In genomic region chr12:77042834-77043233, GRCh38 we compare ENCODE assay signal across 27 cellular contexts. TPM values are rescaled to one million over a fixed set of nuclear protein-coding genes. Genes with fewer than 3 reads are reported as not detected.
DNase-seq lines count a peak whose midpoint lies in the region; ATAC-seq and TF ChIP-seq lines count a peak whose summit lies in the region.
"Had no signal": no experiment of that assay in that cellular context is flagged by ENCODE, and none has a peak within 500 bp of the region (broad histone marks: within the 10 kb centered on the region; RNA-seq: fewer than 3 reads in every experiment).

No MANE protein-coding gene starts in this region.

- H3K36me3 Mint-ChIP-seq in T-helper 17 cell (ENCODE audit: low read depth) (no peaks in the 10 kb centered on the region), nephron progenitor cell (ENCODE audit: low read depth) (peaks cover 86% of the 10 kb centered on the region)
- H3K36me3 Mint-ChIP-seq: CD4-positive, CD25-positive, alpha-beta regulatory T cell had no signal

- peaks cover 18% of the 10 kb centered on the region for H3K9me3 Mint-ChIP-seq in nephron progenitor cell
- H3K9me3 Mint-ChIP-seq: type B pancreatic cell had no signal

- H3K27ac Mint-ChIP-seq in T-helper 17 cell (peak overlapping the region; percentile 39), nephron progenitor cell (no peak overlapping the region)
- H3K27ac Mint-ChIP-seq: activated CD8-positive, alpha-beta T cell treated with anti-CD3 and anti-CD28 coated beads, Interleukin-2, amount 10 ng/mL, durations not matched to agents 7 days and 5 days; activated naive CD4-positive, alpha-beta T cell treated with anti-CD3 and anti-CD28 coated beads for 36 hours; CD4-positive, CD25-positive, alpha-beta regulatory T cell; type B pancreatic cell had no signal

- ATAC-seq in GM18858 (IDR thresholded peaks at IDR 0.05; ENCODE audit: unreplicated experiment) (peak; percentile 78), GM21390 (IDR thresholded peaks at IDR 0.05; ENCODE audit: unreplicated experiment) (peak; percentile 53), HG02885 (IDR thresholded peaks at IDR 0.05; ENCODE audit: poor library complexity, unreplicated experiment) (peak; percentile 75), T-helper 17 cell (no peak), HG02571 (IDR thresholded peaks at IDR 0.05; ENCODE audit: unreplicated experiment) (no peak)
- ATAC-seq: activated CD4-positive, CD25-positive, alpha-beta regulatory T cell treated with anti-CD3 and anti-CD28 coated beads, Interleukin-2, amount 50 U/mL, for 24 hours; activated CD8-positive, alpha-beta T cell treated with anti-CD3 and anti-CD28 coated beads, Interleukin-2, amount 10 ng/mL, durations not matched to agents 7 days and 5 days; activated T-cell treated with anti-CD3 and anti-CD28 coated beads, Interleukin-2, amount 50 U/mL, for 4 hours; foreskin keratinocyte; HCT116 had no signal

- no peaks in the 10 kb centered on the region for H3K27me3 Mint-ChIP-seq in T-helper 17 cell
- no peaks in the 10 kb centered on the region for H3K27me3 Mint-ChIP-seq in nephron progenitor cell (ENCODE audit: low read depth, poor library complexity)
- H3K27me3 Mint-ChIP-seq: type B pancreatic cell had no signal

- no peak overlapping the region for H3K4me3 Mint-ChIP-seq in T-helper 17 cell
- no peak overlapping the region for H3K4me3 Mint-ChIP-seq in nephron progenitor cell
- H3K4me3 Mint-ChIP-seq: activated CD8-positive, alpha-beta T cell treated with anti-CD3 and anti-CD28 coated beads, Interleukin-2, amount 10 ng/mL, durations not matched to agents 7 days and 5 days; activated naive CD4-positive, alpha-beta T cell treated with anti-CD3 and anti-CD28 coated beads for 36 hours; activated T-cell treated with anti-CD3 and anti-CD28 coated beads, Interleukin-2, amount 50 U/mL, for 4 hours; CD4-positive, CD25-positive, alpha-beta regulatory T cell; type B pancreatic cell had no signal

- H3K4me1 Mint-ChIP-seq in T-helper 17 cell (no peaks in the 10 kb centered on the region), nephron progenitor cell (no peaks in the 10 kb centered on the region)

- DNase-seq in T-helper 17 cell (no peak), nephron progenitor cell (no peak), hypothalamus (lab: John Stamatoyannopoulos, UW) (no peak), amniotic stem cell (lab: John Stamatoyannopoulos, UW) (no peak)
- DNase-seq: activated CD8-positive, alpha-beta T cell treated with anti-CD3 and anti-CD28 coated beads, Interleukin-2, amount 10 ng/mL, durations not matched to agents 7 days and 5 days; activated naive CD4-positive, alpha-beta T cell treated with anti-CD3 and anti-CD28 coated beads for 36 hours; activated T-cell treated with anti-CD3 and anti-CD28 coated beads, Interleukin-2, amount 50 U/mL, for 4 hours; aorta; CD4-positive, CD25-positive, alpha-beta regulatory T cell; DMS153; foreskin keratinocyte; hippocampal formation; islet precursor cell; KG1; NCI-H2081; NCI-H510A treated with DMSO at 0.1 percent for 48 hours; occipital lobe; stimulated activated CD4-positive, alpha-beta T cell treated with anti-CD3 and anti-CD28 coated beads, Interleukin-2, amount 100 ng/mL, for 48 hours; stomach; T1000 had no signal

- no peaks in the 10 kb centered on the region for H3K9me3 ChIP-seq in T-helper 17 cell (ENCODE audit: control insufficient read depth, low read length, poor library complexity, severe bottlenecking)

- no peak for TF ChIP-seq CTCF in nephron progenitor cell (IDR thresholded peaks at IDR 0.05)

RNA-seq across cellular contexts. Expression of gene E2F7, which starts 22.5 kb away (rescaled TPM):
- under 1 TPM; 0.10 to 0.42 TPM for total RNA-seq in T-helper 17 cell

Comparison
In these comparisons a context has a peak if more than half of its experiments do, and no peak if none do; other contexts are left out.
1. ATAC-seq: peak in GM18858 (single experiment), GM21390 (single experiment) and HG02885 (single experiment); none in T-helper 17 cell (single experiment) and HG02571 (single experiment).